In the genomic region with DNA sequence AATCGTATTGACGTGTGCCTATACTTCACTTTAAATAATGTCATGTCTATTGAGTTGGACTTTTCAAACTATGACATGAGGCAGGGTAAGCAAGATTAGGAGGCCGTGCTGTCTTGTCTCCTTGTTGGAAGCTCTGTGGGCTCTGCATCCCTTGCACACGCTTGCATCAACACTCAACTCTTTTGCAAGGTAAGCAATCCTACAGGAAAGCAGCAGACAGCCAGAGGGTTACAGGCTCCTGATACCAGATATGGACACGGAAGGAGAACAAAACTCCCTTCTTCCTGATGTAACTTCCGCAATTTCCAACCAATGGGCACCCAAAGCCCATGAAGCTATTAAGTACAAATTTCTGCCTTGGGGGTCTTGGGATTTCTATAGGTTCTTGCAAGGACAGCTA, we compare ENCODE assay signal across 21 cellular contexts.
"Had no signal": no experiment of that assay in that cellular context is flagged by ENCODE, and none has a peak within 500 bp of the region (broad histone marks: within the 10 kb centered on the region; RNA-seq: fewer than 3 reads in every experiment).

No MANE protein-coding gene starts in this region.

- H3K4me1 Mint-ChIP-seq: naive B cell; stimulated activated naive B cell treated with anti-CD40 and anti-IgM and Interleukin-4, amounts not matched to agents 10 μg/mL and 1 μg/mL and 100 μg/mL, for 72 hours had no signal

- H3K4me1 ChIP-seq: esophagus muscularis mucosa, gastroesophageal sphincter, sigmoid colon, stomach, transverse colon had no signal

- H3K27ac Mint-ChIP-seq: naive B cell; nephron; stimulated activated naive B cell treated with anti-CD40 and anti-IgM and Interleukin-4, amounts not matched to agents 10 μg/mL and 1 μg/mL and 100 μg/mL, for 72 hours had no signal

- H3K27me3 ChIP-seq: esophagus muscularis mucosa, gastroesophageal sphincter, hepatocyte, sigmoid colon, stomach, transverse colon had no signal

- H3K27me3 Mint-ChIP-seq: naive B cell; stimulated activated naive B cell treated with anti-CD40 and anti-IgM and Interleukin-4, amounts not matched to agents 10 μg/mL and 1 μg/mL and 100 μg/mL, for 72 hours had no signal

- H2AFZ ChIP-seq: hepatocyte had no signal

- H3K4me2 ChIP-seq: hepatocyte had no signal

- H3K36me3 ChIP-seq: esophagus muscularis mucosa, gastroesophageal sphincter, sigmoid colon, stomach, thoracic aorta, transverse colon had no signal

- DNase-seq: effector memory CD4-positive, alpha-beta T cell; left colon; left ventricle myocardium superior; mesenchymal stem cell; naive B cell; posterior cingulate gyrus; sigmoid colon; stimulated activated CD4-positive, alpha-beta T cell treated with anti-CD3 and anti-CD28 coated beads, Interleukin-2, amount 100 ng/mL, for 24 hours; stimulated activated CD4-positive, alpha-beta T cell treated with anti-CD3 and anti-CD28 coated beads, Interleukin-4, amount 100 ng/mL, for 4 hours; stimulated activated naive B cell treated with anti-CD40 and anti-IgM and Interleukin-4, amounts not matched to agents 10 μg/mL and 1 μg/mL and 100 μg/mL, for 72 hours; stomach; substantia nigra; transverse colon had no signal

- H3K4me3 ChIP-seq: esophagus muscularis mucosa, gastroesophageal sphincter, hepatocyte, lung, sigmoid colon, skin epidermis, stomach, thoracic aorta, transverse colon had no signal

- H3K27ac ChIP-seq: epithelial cell of prostate, esophagus muscularis mucosa, gastroesophageal sphincter, hepatocyte, sigmoid colon, skin epidermis, stomach, thoracic aorta, transverse colon had no signal

- ATAC-seq: gastroesophageal sphincter; left colon; left ventricle myocardium superior; stimulated activated naive B cell treated with anti-CD40 and anti-IgM and Interleukin-4, amounts not matched to agents 10 μg/mL and 1 μg/mL and 100 μg/mL, for 72 hours had no signal

- H3K36me3 Mint-ChIP-seq: naive B cell; stimulated activated naive B cell treated with anti-CD40 and anti-IgM and Interleukin-4, amounts not matched to agents 10 μg/mL and 1 μg/mL and 100 μg/mL, for 72 hours had no signal

- H3K9me3 ChIP-seq: esophagus muscularis mucosa, gastroesophageal sphincter, sigmoid colon, stomach, thoracic aorta, transverse colon had no signal

- H3K79me2 ChIP-seq: hepatocyte had no signal

- H3K4me3 Mint-ChIP-seq: naive B cell; nephron; stimulated activated naive B cell treated with anti-CD40 and anti-IgM and Interleukin-4, amounts not matched to agents 10 μg/mL and 1 μg/mL and 100 μg/mL, for 72 hours had no signal

- H3K9me3 Mint-ChIP-seq: naive B cell; nephron; stimulated activated naive B cell treated with anti-CD40 and anti-IgM and Interleukin-4, amounts not matched to agents 10 μg/mL and 1 μg/mL and 100 μg/mL, for 72 hours had no signal
